ENCODE assay signal across 36 cellular contexts in genomic region chr2:62913311-62913710, GRCh38.
DNase-seq lines count a peak whose midpoint lies in the region; ATAC-seq, FAIRE-seq and TF ChIP-seq lines count a peak whose summit lies in the region.
"Had no signal": no experiment of that assay in that cellular context is flagged by ENCODE, and none has a peak within 500 bp of the region (broad histone marks: within the 10 kb centered on the region; RNA-seq: fewer than 3 reads in every experiment).

No MANE protein-coding gene starts in this region.

- RAD21 ChIA-PET in GM12878 (lab: Charles Lee; ENCODE audit: unreplicated experiment) = interaction anchor here (1.1 kb wide), 1 partner anchor 456 kb away, joined by 3 read pairs; no protein-coding TSS in a partner anchor

- H2AFZ ChIP-seq in DND-41 (ENCODE audit: low read depth, low read length) (no peak overlapping the region), GM12878 (ENCODE audit: control insufficient read depth, low read depth, low read length) (no peak overlapping the region)

- no peak overlapping the region for H3K4me3 Mint-ChIP-seq in effector memory CD8-positive, alpha-beta T cell
- peak overlapping the region in 2 of 5 donors; percentile 2 to 31 for H3K4me3 Mint-ChIP-seq in immature natural killer cell
- H3K4me3 Mint-ChIP-seq: B cell; CD14-positive monocyte; CD4-positive, alpha-beta memory T cell; CD4-positive, alpha-beta T cell; CD4-positive, CD25-positive, alpha-beta regulatory T cell; CD8-positive, alpha-beta memory T cell; CD8-positive, alpha-beta T cell had no signal

- H3K4me1 ChIP-seq in DND-41 (ENCODE audit: insufficient read depth, low read length) (peaks cover 13% of the 10 kb centered on the region), GM12878 (ENCODE audit: control insufficient read depth, insufficient read depth, low read length) (no peaks in the 10 kb centered on the region), transverse colon (no peaks in the 10 kb centered on the region)
- H3K4me1 ChIP-seq: A549, BE2C, BLaER1, Caco-2 had no signal

- no peaks in the 10 kb centered on the region for H3K36me3 ChIP-seq in DND-41 (ENCODE audit: insufficient read depth, low read length)
- no peaks in the 10 kb centered on the region for H3K36me3 ChIP-seq in GM12878 (ENCODE audit: control insufficient read depth in 2 of 2, insufficient read depth in 2 of 2, low read length in 1 of 2)
- H3K36me3 ChIP-seq in transverse colon = no peaks in the 10 kb centered on the region
- H3K36me3 ChIP-seq: BE2C; BLaER1; BLaER1 treated with 17β-estradiol and CSF1 and Interleukin-3, amounts not matched to agents 10 nM and 100 nM had no signal

- peak overlapping the region; percentile 29 to 54 for H3K27ac Mint-ChIP-seq in effector memory CD8-positive, alpha-beta T cell
- H3K27ac Mint-ChIP-seq in immature natural killer cell = peak overlapping the region in 5 of 6 donors; percentile 1 to 83 (median 59)
- H3K27ac Mint-ChIP-seq: B cell; CD14-positive monocyte; CD4-positive, alpha-beta memory T cell; CD4-positive, alpha-beta T cell; CD4-positive, CD25-positive, alpha-beta regulatory T cell; CD8-positive, alpha-beta T cell had no signal

- no peaks in the 10 kb centered on the region for H3K4me1 Mint-ChIP-seq in effector memory CD8-positive, alpha-beta T cell (ENCODE audit: low read depth in 2 of 2)
- H3K4me1 Mint-ChIP-seq in immature natural killer cell = peaks cover 15 to 19% of the 10 kb centered on the region in 2 donors
- H3K4me1 Mint-ChIP-seq: CD14-positive monocyte; CD4-positive, alpha-beta memory T cell had no signal

- H3K9me3 ChIP-seq in DND-41 (ENCODE audit: insufficient read depth, low read length, severe bottlenecking) (no peaks in the 10 kb centered on the region), GM12878 (replicated peaks; ENCODE audit: control insufficient read depth, insufficient read depth, low read length) (no peaks in the 10 kb centered on the region), transverse colon (no peaks in the 10 kb centered on the region)
- H3K9me3 ChIP-seq: A549; BE2C; BLaER1; BLaER1 treated with 17β-estradiol and CSF1 and Interleukin-3, amounts not matched to agents 10 nM and 100 nM; Caco-2 had no signal

- H3K27me3 Mint-ChIP-seq in effector memory CD8-positive, alpha-beta T cell = no peaks in the 10 kb centered on the region
- peaks cover 0 to 3% (median 0%) of the 10 kb centered on the region in 3 donors for H3K27me3 Mint-ChIP-seq in immature natural killer cell (ENCODE audit: low read depth in 3 of 3)
- H3K27me3 Mint-ChIP-seq: B cell; CD4-positive, alpha-beta memory T cell; CD4-positive, alpha-beta T cell; CD4-positive, CD25-positive, alpha-beta regulatory T cell; CD8-positive, alpha-beta memory T cell had no signal

- SMC1A ChIA-PET in GM12878 (lab: Charles Lee; ENCODE audit: uncharacterized antibody, unreplicated experiment) = interaction anchor here (0.9 to 2.5 kb wide), 6 partner anchors 10 to 125 kb away, joined by 3 to 9 read pairs (median 4); no protein-coding TSS in a partner anchor

- no peak overlapping the region for H3K27ac ChIP-seq in DND-41 (ENCODE audit: low read length)
- no peak overlapping the region for H3K27ac ChIP-seq in GM12878 (ENCODE audit: control insufficient read depth, insufficient read depth)
- no peak overlapping the region for H3K27ac ChIP-seq in transverse colon
- H3K27ac ChIP-seq: 22Rv1; A549; BLaER1; BLaER1 treated with 17β-estradiol and CSF1 and Interleukin-3, amounts not matched to agents 10 nM and 100 nM; C4-2B had no signal

- no peak for FAIRE-seq in GM12878 (lab: Jason Lieb, UNC)
- FAIRE-seq: A204.1, A549, D721Med had no signal

- H3K79me2 ChIP-seq in DND-41 (ENCODE audit: insufficient read depth, low read length) (no peaks in the 10 kb centered on the region), GM12878 (ENCODE audit: control insufficient read depth, insufficient read depth, low read length) (no peaks in the 10 kb centered on the region)

- H3K36me3 Mint-ChIP-seq in effector memory CD8-positive, alpha-beta T cell (ENCODE audit: insufficient read depth) = no peaks in the 10 kb centered on the region
- H3K36me3 Mint-ChIP-seq in immature natural killer cell = no peaks in the 10 kb centered on the region
- H3K36me3 Mint-ChIP-seq: CD14-positive monocyte had no signal

- H3K9ac ChIP-seq in DND-41 (ENCODE audit: low read depth, low read length) (no peak overlapping the region), GM12878 (ENCODE audit: control insufficient read depth, insufficient read depth, low read length) (no peak overlapping the region)
- H3K9ac ChIP-seq: BLaER1; BLaER1 treated with 17β-estradiol and CSF1 and Interleukin-3, amounts not matched to agents 10 nM and 100 nM had no signal

- DNase-seq in DND-41 (no peak), GM12878 (ENCODE audit: low read depth, low spot score) (no peak), immature natural killer cell (no peak), transverse colon (no peak), KG1 (lab: John Stamatoyannopoulos, UW) (no peak)
- DNase-seq in effector memory CD8-positive, alpha-beta T cell = no peak
- DNase-seq: 8988T; ACHN; AML-193; BE2C; C1 segment of cervical spinal cord; Caco-2; Calu3; CD4-positive, alpha-beta memory T cell; CD4-positive, alpha-beta T cell; CD4-positive, CD25-positive, alpha-beta regulatory T cell; CD8-positive, alpha-beta memory T cell; CD8-positive, alpha-beta T cell; COR-L47; DMS 273 treated with DMSO at 0.1 percent for 48 hours; DMS153; DMS53; DMS79; DMS79 treated with DMSO at 0.1 percent for 48 hours; EL had no signal

- H4K20me1 ChIP-seq in DND-41 (ENCODE audit: insufficient read depth, low read length) (no peaks in the 10 kb centered on the region), GM12878 (ENCODE audit: control insufficient read depth, insufficient read depth) (no peaks in the 10 kb centered on the region)
- H4K20me1 ChIP-seq: BLaER1; BLaER1 treated with 17β-estradiol and CSF1 and Interleukin-3, amounts not matched to agents 10 nM and 100 nM had no signal

- BruUV-seq in GM12878 (replicated peaks; lab: Mats Ljungman, UMichigan) = no TSS peak

- H3K27me3 ChIP-seq in DND-41 (ENCODE audit: insufficient read depth, low read length, poor library complexity) (no peaks in the 10 kb centered on the region), GM12878 (replicated peaks in 1 of 2; ENCODE audit: control insufficient read depth in 2 of 2, insufficient read depth in 2 of 2, low read length in 1 of 2) (no peaks in the 10 kb centered on the region), transverse colon (no peaks in the 10 kb centered on the region)
- H3K27me3 ChIP-seq: BE2C; BLaER1; BLaER1 treated with 17β-estradiol and CSF1 and Interleukin-3, amounts not matched to agents 10 nM and 100 nM had no signal

- in situ Hi-C loops in GM12878 (cut with MboI) = no loop called here
- in situ Hi-C loops in transverse colon (cut with MboI; ENCODE audit: low pct_ligation_motif_present in 1 of 4, low pct_unique_long_range_greater_than_20kb in 1 of 4, low sequenced_read_pairs in 3 of 4) = no loop called here

- ATAC-seq in DND-41 (ENCODE audit: insufficient read depth, low read depth) (peak; percentile 64; the same call in 2 of the 3 replicates), GM12878 (no peak), GM21576 (IDR thresholded peaks at IDR 0.05; ENCODE audit: unreplicated experiment) (no peak)
- ATAC-seq in effector memory CD8-positive, alpha-beta T cell (replicated peaks) = no peak
- no peak for ATAC-seq in activated CD4-positive, CD25-positive, alpha-beta regulatory T cell treated with anti-CD3 and anti-CD28 coated beads, Interleukin-2, amount 50 U/mL, for 24 hours
- ATAC-seq: A549; CD8-positive, alpha-beta T cell had no signal

- TF ChIP-seq EP300 in GM12878 (IDR thresholded peaks at IDR 0.05; ENCODE audit: borderline replicate concordance in 1 of 2, control insufficient read depth in 1 of 2, low read depth in 2 of 2, low read length in 2 of 2) = no peak
- TF ChIP-seq EP300 in transverse colon (IDR thresholded peaks at IDR 0.05; ENCODE audit: low read depth) = no peak

- POLR2A ChIA-PET in GM12878 (lab: Charles Lee) = no interaction called here

- no peaks in the 10 kb centered on the region for H3K9me3 Mint-ChIP-seq in effector memory CD8-positive, alpha-beta T cell
- H3K9me3 Mint-ChIP-seq in immature natural killer cell = no peaks in the 10 kb centered on the region
- H3K9me3 Mint-ChIP-seq: CD4-positive, alpha-beta T cell had no signal

- TF ChIP-seq RAD21 in GM12878 (IDR thresholded peaks at IDR 0.05; ENCODE audit: insufficient read depth, low read depth, low read length) = no peak

- intact Hi-C loops in GM12878 (cut with micrococcal nuclease; ENCODE audit: unreplicated experiment) (no loop called here), transverse colon (cut with DNase I; ENCODE audit: low total_unique reads) (no loop called here)

- H3K4me3 ChIP-seq in DND-41 (ENCODE audit: low read depth in 1 of 2, low read length in 2 of 2) (no peak overlapping the region), GM12878 (no peak overlapping the region), transverse colon (no peak overlapping the region)
- H3K4me3 ChIP-seq: A549; BLaER1; BLaER1 treated with 17β-estradiol and CSF1 and Interleukin-3, amounts not matched to agents 10 nM and 100 nM had no signal

- CTCF ChIA-PET in GM12878 (lab: Yijun Ruan, JAX) = interaction anchor here (1.0 to 1.4 kb wide), 3 partner anchors 13 to 50 kb away, joined by 3 to 4 read pairs (median 3); no protein-coding TSS in a partner anchor

- no peak for TF ChIP-seq POLR2A in GM12878 (IDR thresholded peaks at IDR 0.05; ENCODE audit: low read depth, low read length)
- no peak for TF ChIP-seq POLR2A in transverse colon (IDR thresholded peaks at IDR 0.05)

- H3K4me2 ChIP-seq in DND-41 (ENCODE audit: insufficient read depth, low read length) = no peak overlapping the region
- no peak overlapping the region for H3K4me2 ChIP-seq in GM12878 (ENCODE audit: control insufficient read depth, insufficient read depth)
- H3K4me2 ChIP-seq: A549; BLaER1; BLaER1 treated with 17β-estradiol and CSF1 and Interleukin-3, amounts not matched to agents 10 nM and 100 nM had no signal

- no peak for TF ChIP-seq CTCF in DND-41 (IDR thresholded peaks at IDR 0.05; ENCODE audit: borderline replicate concordance, extremely low read depth, low read length, poor library complexity, severe bottlenecking)
- no peak for TF ChIP-seq CTCF in GM12878 (IDR thresholded peaks at IDR 0.05 in 2 of 3, conservative IDR thresholded peaks at IDR 0.05 in 1 of 3; ENCODE audit: control insufficient read depth in 2 of 3, extremely low read depth in 1 of 3, insufficient read depth in 1 of 3, low read depth in 3 of 3, low read length in 3 of 3)
- TF ChIP-seq CTCF in transverse colon (IDR thresholded peaks at IDR 0.05) = no peak

TF ChIP-seq in GM12878, 131 proteins besides CTCF, POLR2A, EP300 and RAD21:
- TF ChIP-seq ZNF274 (IDR thresholded peaks at IDR 0.05; ENCODE audit: insufficient read depth, insufficient read length) = no peak
- TF ChIP-seq MTA2 (IDR thresholded peaks at IDR 0.05; ENCODE audit: low read depth) = peak; percentile 95
- peak in 1 of 2 experiments; percentile 50; a peak in 1 of 4 replicates for TF ChIP-seq BHLHE40 (IDR thresholded peaks at IDR 0.05; ENCODE audit: borderline replicate concordance in 1 of 2, low read depth in 2 of 2, low read length in 1 of 2)
- no peak for TF ChIP-seq STAT3 (IDR thresholded peaks at IDR 0.05; ENCODE audit: low read depth, low read length)
- no peak for TF ChIP-seq ETV6 (conservative IDR thresholded peaks at IDR 0.05 in 1 of 2, IDR thresholded peaks at IDR 0.05 in 1 of 2; ENCODE audit: borderline replicate concordance in 1 of 2, low read depth in 1 of 2)
- TF ChIP-seq MXI1 (IDR thresholded peaks at IDR 0.05; ENCODE audit: low read depth, low read length) = no peak
